In the genomic region with DNA sequence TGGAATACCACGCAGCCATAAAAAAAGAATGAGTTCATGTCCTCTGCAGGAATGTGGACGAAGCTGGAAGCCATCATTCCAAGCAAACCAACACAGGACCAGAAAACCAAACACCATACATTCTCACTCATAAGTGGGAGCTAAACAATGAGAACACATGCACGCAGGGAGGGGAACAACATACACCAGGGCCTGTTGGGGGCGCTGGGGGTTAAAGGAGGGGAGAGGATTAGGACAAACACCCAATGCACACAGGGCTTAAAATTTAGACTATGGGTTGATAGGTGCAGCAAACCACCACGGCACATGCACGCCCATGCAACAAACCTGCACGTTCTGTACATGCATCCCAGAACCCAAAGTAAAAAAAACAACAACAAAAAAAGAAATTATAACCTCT, we compare ENCODE assay signal across 27 cellular contexts. TPM values are rescaled to one million over a fixed set of nuclear protein-coding genes. Genes with fewer than 3 reads are reported as not detected.
"Had no signal": no experiment of that assay in that cellular context is flagged by ENCODE, and none has a peak within 500 bp of the region (broad histone marks: within the 10 kb centered on the region; RNA-seq: fewer than 3 reads in every experiment).

No MANE protein-coding gene starts in this region.

- ATAC-seq: left colon; natural killer cell; right lobe of liver; stimulated activated memory B cell treated with anti-CD40 and anti-IgM and Interleukin-4, amounts not matched to agents 10 μg/mL and 1 μg/mL and 100 μg/mL, for 72 hours; stimulated activated naive CD8-positive, alpha-beta T cell treated with anti-CD3 and anti-CD28 coated beads, Interleukin-15, amount 100 ng/mL, for 72 hours had no signal

- H3K4me1 Mint-ChIP-seq: immature natural killer cell; naive B cell; natural killer cell; stimulated activated memory B cell treated with anti-CD40 and anti-IgM and Interleukin-4, amounts not matched to agents 10 μg/mL and 1 μg/mL and 100 μg/mL, for 72 hours; stimulated activated naive CD8-positive, alpha-beta T cell treated with anti-CD3 and anti-CD28 coated beads, Interleukin-15, amount 100 ng/mL, for 72 hours had no signal

- H3K36me3 Mint-ChIP-seq: immature natural killer cell; naive B cell; natural killer cell; stimulated activated memory B cell treated with anti-CD40 and anti-IgM and Interleukin-4, amounts not matched to agents 10 μg/mL and 1 μg/mL and 100 μg/mL, for 72 hours; type B pancreatic cell had no signal

- H3K4me3 ChIP-seq: left lung, lung, ovary, right atrium auricular region, right lobe of liver, smooth muscle cell, uterus had no signal

- H3K9me3 ChIP-seq: ovary, right atrium auricular region, right lobe of liver, tibial nerve, uterus had no signal

- H3K27ac ChIP-seq: ovary, right lobe of liver had no signal

- H3K27me3 ChIP-seq: left lung, ovary, right atrium auricular region, right lobe of liver, tibial nerve, uterus had no signal

- H3K27me3 Mint-ChIP-seq: naive B cell; progenitor cell of endocrine pancreas; stimulated activated memory B cell treated with anti-CD40 and anti-IgM and Interleukin-4, amounts not matched to agents 10 μg/mL and 1 μg/mL and 100 μg/mL, for 72 hours; stimulated activated naive CD8-positive, alpha-beta T cell treated with anti-CD3 and anti-CD28 coated beads, Interleukin-15, amount 100 ng/mL, for 72 hours; type B pancreatic cell had no signal

- DNase-seq: immature natural killer cell; kidney; left colon; left lung; mesendoderm; naive B cell; natural killer cell; nephron progenitor cell; ovary; right lobe of liver; stimulated activated CD4-positive, alpha-beta T cell treated with anti-CD3 and anti-CD28 coated beads, Interleukin-1b, Interleukin-23, amount 100 ng/mL, for 48 hours; stimulated activated CD4-positive, alpha-beta T cell treated with anti-CD3 and anti-CD28 coated beads, Interleukin-2, amount 100 ng/mL, for 48 hours; stimulated activated CD4-positive, alpha-beta T cell treated with anti-CD3 and anti-CD28 coated beads, Interleukin-4, amount 100 ng/mL, for 4 hours; stimulated activated CD8-positive, alpha-beta memory T cell treated with anti-CD3 and anti-CD28 coated beads, Interleukin-4, amount 100 ng/mL, for 48 hours; stimulated activated naive CD4-positive, alpha-beta T cell treated with Interleukin-2 at 50 U/mL for 16 hours; stimulated activated naive CD8-positive, alpha-beta T cell treated with anti-CD3 and anti-CD28 coated beads, Interleukin-15, amount 100 ng/mL, for 72 hours; substantia nigra; uterus had no signal

- H3K27ac Mint-ChIP-seq: immature natural killer cell; mesothelial cell of epicardium; naive B cell; natural killer cell; nephron progenitor cell; progenitor cell of endocrine pancreas; stimulated activated memory B cell treated with anti-CD40 and anti-IgM and Interleukin-4, amounts not matched to agents 10 μg/mL and 1 μg/mL and 100 μg/mL, for 72 hours; stimulated activated naive CD8-positive, alpha-beta T cell treated with anti-CD3 and anti-CD28 coated beads, Interleukin-15, amount 100 ng/mL, for 72 hours; type B pancreatic cell had no signal

- H3K4me1 ChIP-seq: left lung, right atrium auricular region, right lobe of liver, tibial nerve had no signal

- H3K9me3 Mint-ChIP-seq: stimulated activated memory B cell treated with anti-CD40 and anti-IgM and Interleukin-4, amounts not matched to agents 10 μg/mL and 1 μg/mL and 100 μg/mL, for 72 hours had no signal

- H3K4me3 Mint-ChIP-seq: immature natural killer cell; mesothelial cell of epicardium; naive B cell; natural killer cell; nephron progenitor cell; stimulated activated memory B cell treated with anti-CD40 and anti-IgM and Interleukin-4, amounts not matched to agents 10 μg/mL and 1 μg/mL and 100 μg/mL, for 72 hours; stimulated activated naive CD8-positive, alpha-beta T cell treated with anti-CD3 and anti-CD28 coated beads, Interleukin-15, amount 100 ng/mL, for 72 hours; type B pancreatic cell had no signal

- H3K36me3 ChIP-seq: left lung, ovary, right atrium auricular region, right lobe of liver, tibial nerve, uterus had no signal

RNA-seq across cellular contexts. Expression of a gene that starts 23.3 kb away (rescaled TPM):
- total RNA-seq: mononuclear cell, natural killer cell, progenitor cell of endocrine pancreas had no signal

RNA-seq across cellular contexts. Expression of a gene that starts 27.1 kb away (rescaled TPM):
- total RNA-seq: mesothelial cell of epicardium, mononuclear cell, natural killer cell, smooth muscle cell had no signal
